Comparison of ENCODE assay signal across 10 cellular contexts in the genomic region with DNA sequence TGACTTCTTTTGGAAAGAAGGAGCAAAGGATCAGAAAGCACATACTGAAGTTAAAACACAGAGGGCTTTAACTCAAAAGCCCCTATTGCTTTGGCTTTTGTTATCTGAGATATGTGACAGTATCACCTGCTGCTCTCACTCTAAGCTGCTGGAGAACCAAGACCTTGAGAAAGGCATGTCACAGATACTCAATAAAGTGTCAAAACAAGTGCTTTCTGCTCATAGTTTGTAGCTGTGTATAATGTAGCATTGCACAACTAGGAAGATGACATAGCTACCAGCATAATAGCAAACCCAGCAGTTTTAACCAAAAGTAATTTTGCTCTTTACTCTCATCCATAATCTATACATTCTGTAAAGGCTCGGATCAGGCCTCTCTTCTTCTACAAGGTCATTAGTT.
"Had no signal": no experiment of that assay in that cellular context is flagged by ENCODE, and none has a peak within 500 bp of the region (broad histone marks: within the 10 kb centered on the region; RNA-seq: fewer than 3 reads in every experiment).

No MANE protein-coding gene starts in this region.

- H3K27ac Mint-ChIP-seq: GM23338, HFFc6 had no signal

- H3K4me3 ChIP-seq: GM23248, GM23338, HAP-1 had no signal

- H3K9ac ChIP-seq: GM23248 had no signal

- H3K9me3 ChIP-seq: HAP-1 had no signal

- H3K36me3 ChIP-seq: HAP-1 had no signal

- H2AFZ ChIP-seq: GM23248, GM23338 had no signal

- H3K4me1 ChIP-seq: HAP-1 had no signal

- H3K4me2 ChIP-seq: GM23338 had no signal

- H3K27ac ChIP-seq: GM23248 had no signal

- H3K4me3 Mint-ChIP-seq: GM23338, H9, HFFc6 had no signal

- FAIRE-seq: H54 had no signal

- ATAC-seq: GM23338, HCT116 had no signal

- DNase-seq: GM23248, GOT3, H7, H9, HCEC 1CT, HFFc6 had no signal
